ENCODE assay signal across 14 cellular contexts in the genomic region with DNA sequence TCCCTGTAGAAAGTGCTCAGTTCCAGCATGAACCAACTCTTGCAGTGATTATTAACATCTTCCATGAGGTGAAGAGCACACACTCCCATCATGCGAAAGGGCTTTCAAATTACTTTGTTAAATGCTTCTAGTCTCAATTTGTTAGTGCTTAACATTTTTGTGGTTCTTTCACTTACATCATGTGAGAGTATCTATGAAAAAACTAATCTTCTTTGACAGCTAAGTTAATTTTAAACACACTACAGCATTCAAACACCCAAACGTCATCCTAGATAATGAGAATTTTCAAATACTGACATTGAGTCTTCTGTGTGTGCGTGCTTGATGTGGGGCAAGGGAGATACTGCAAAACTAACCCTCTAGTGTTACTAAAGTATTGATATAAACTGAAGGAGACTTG.
DNase-seq lines count a peak whose midpoint lies in the region; ATAC-seq, FAIRE-seq and TF ChIP-seq lines count a peak whose summit lies in the region.
"Had no signal": no experiment of that assay in that cellular context is flagged by ENCODE, and none has a peak within 500 bp of the region (broad histone marks: within the 10 kb centered on the region; RNA-seq: fewer than 3 reads in every experiment).

No MANE protein-coding gene starts in this region.

- in situ Hi-C loops in SK-MEL-5 (cut with HindIII; ENCODE audit: low pct_unique_long_range_greater_than_20kb, low sequenced_read_pairs): no loop called here

- TF ChIP-seq CTCF in upper lobe of right lung (IDR thresholded peaks at IDR 0.05): no peak

- peaks cover 13% of the 10 kb centered on the region for H3K36me3 ChIP-seq in upper lobe of right lung

- H3K4me3 ChIP-seq in upper lobe of right lung: no peak overlapping the region
- H3K4me3 ChIP-seq: A549, coronary artery, GM23338 had no signal

- H3K9me3 ChIP-seq in upper lobe of right lung: no peaks in the 10 kb centered on the region
- H3K9me3 ChIP-seq: A549 had no signal

- H3K27ac ChIP-seq in upper lobe of right lung: peak overlapping the region; percentile 19
- H3K27ac ChIP-seq: A549, coronary artery had no signal

- ATAC-seq in upper lobe of right lung: no peak
- no peak for ATAC-seq in HG03521 (IDR thresholded peaks at IDR 0.05; ENCODE audit: unreplicated experiment)
- ATAC-seq: A549, GM23338 had no signal

- DNase-seq in NCI-H2107 treated with DMSO at 0.1 percent for 48 hours (lab: John Stamatoyannopoulos, UW; ENCODE audit: unreplicated experiment): peak; percentile 50
- no peak for DNase-seq in NCI-H2107 (lab: John Stamatoyannopoulos, UW)
- DNase-seq in SK-MEL-5 (ENCODE audit: low read depth, low spot score): peak; percentile 90
- DNase-seq in fibroblast of peridontal ligament (ENCODE audit: extremely low read depth): peak; percentile 81
- no peak for DNase-seq in upper lobe of right lung
- no peak for DNase-seq in KG1 (lab: John Stamatoyannopoulos, UW)
- DNase-seq in HTR-8/SVneo (ENCODE audit: insufficient read length, low spot score): no peak
- DNase-seq: activated CD4-positive, alpha-beta T cell treated with anti-CD3 and anti-CD28 coated beads, Interleukin-2, amount 50 U/mL, for 48 hours; activated T-cell treated with anti-CD3 and anti-CD28 coated beads, Interleukin-2, amount 50 U/mL, for 48 hours had no signal

- FAIRE-seq in HTR-8/SVneo (lab: Jason Lieb, UNC): no peak
- FAIRE-seq: A549, D721Med had no signal

- peaks cover 9% of the 10 kb centered on the region for H3K4me1 ChIP-seq in upper lobe of right lung
- H3K4me1 ChIP-seq: A549 had no signal

- no peaks in the 10 kb centered on the region for H3K27me3 ChIP-seq in upper lobe of right lung

- intact Hi-C loops in upper lobe of right lung (cut with DNase I): no loop called here

Comparison
In these comparisons a context has a peak if more than half of its experiments do, and no peak if none do; other contexts are left out.
1. DNase-seq: peak in NCI-H2107 treated with DMSO at 0.1 percent for 48 hours (single experiment), SK-MEL-5 (single experiment) and fibroblast of peridontal ligament (single experiment); none in NCI-H2107 (single experiment), upper lobe of right lung (single experiment), KG1 (single experiment) and HTR-8/SVneo (single experiment).